In genomic region chr9:94787268-94787667, GRCh38 we compare ENCODE assay signal across 23 cellular contexts.
"Had no signal": no experiment of that assay in that cellular context is flagged by ENCODE, and none has a peak within 500 bp of the region (broad histone marks: within the 10 kb centered on the region; RNA-seq: fewer than 3 reads in every experiment).

No MANE protein-coding gene starts in this region.

- ATAC-seq: natural killer cell had no signal

- H3K36me3 Mint-ChIP-seq: natural killer cell had no signal

- H3K4me3 Mint-ChIP-seq: activated B cell treated with CpG ODN at 0.5 μM for 24 hours, natural killer cell had no signal

- H3K4me3 ChIP-seq: left ventricle myocardium inferior, spleen, upper lobe of left lung had no signal

- H3K27me3 Mint-ChIP-seq: activated B cell treated with CpG ODN at 0.5 μM for 24 hours, progenitor cell of endocrine pancreas had no signal

- DNase-seq: activated B cell treated with CpG ODN at 0.5 μM for 24 hours; activated CD4-positive, alpha-beta T cell treated with anti-CD3 and anti-CD28 coated beads for 4 hours; activated CD4-positive, alpha-beta T cell treated with anti-CD3 and anti-CD28 coated beads, Interleukin-2, amount 50 U/mL, for 48 hours; activated naive CD4-positive, alpha-beta T cell treated with Interleukin-2 at 50 U/mL for 16 hours; activated T-cell treated with anti-CD3 and anti-CD28 coated beads, Interleukin-2, amount 50 U/mL, for 1 hour; brain microvascular endothelial cell; central memory CD4-positive, alpha-beta T cell; dermis blood vessel endothelial cell; effector CD8-positive, alpha-beta T cell; foreskin melanocyte; glutamatergic neuron; hippocampal formation; left ventricle myocardium inferior; midbrain; natural killer cell; spleen; stimulated activated CD4-positive, alpha-beta T cell treated with anti-CD3 and anti-CD28 coated beads, Interleukin-4, amount 100 ng/mL, for 1 hour; stimulated activated naive CD4-positive, alpha-beta T cell; T1000; upper lobe of left lung had no signal

- H3K9me3 ChIP-seq: left ventricle myocardium inferior, spleen, upper lobe of left lung had no signal

- H3K27ac ChIP-seq: brain microvascular endothelial cell, left ventricle myocardium inferior, spleen, upper lobe of left lung had no signal

- FAIRE-seq: endothelial cell of umbilical vein had no signal

- H3K27ac Mint-ChIP-seq: activated B cell treated with CpG ODN at 0.5 μM for 24 hours; activated T-helper 2 cell treated with anti-CD3 and anti-CD28 coated beads, Interferon-gamma antibody, Interleukin-2, Interleukin-4, amounts not matched to agents 10 μg/mL and 5 μg/mL and 100 μg/mL, durations not matched to agents 14 hours and 24 hours and 36 hours; progenitor cell of endocrine pancreas had no signal

- H3K36me3 ChIP-seq: brain microvascular endothelial cell, left ventricle myocardium inferior, upper lobe of left lung had no signal

- H3K9me3 Mint-ChIP-seq: activated B cell treated with CpG ODN at 0.5 μM for 24 hours; activated T-helper 2 cell treated with anti-CD3 and anti-CD28 coated beads, Interferon-gamma antibody, Interleukin-2, Interleukin-4, amounts not matched to agents 10 μg/mL and 5 μg/mL and 100 μg/mL, durations not matched to agents 14 hours and 24 hours and 36 hours; natural killer cell had no signal

- H3K4me1 Mint-ChIP-seq: activated B cell treated with CpG ODN at 0.5 μM for 24 hours had no signal

- H3K27me3 ChIP-seq: brain microvascular endothelial cell, spleen, upper lobe of left lung had no signal
